Comparison of ENCODE assay signal across 1 cellular context in genomic region chr10:22712959-22713852, GRCh38.
TF ChIP-seq lines count a peak whose summit lies in the region.

No MANE protein-coding gene starts in this region.

TF ChIP-seq in HEK293, 187 proteins besides CTCF, POLR2A, EP300 and RAD21 (continued from another document and continues in another):
- no peak for TF ChIP-seq ZNF518A (tag by site-specific recombination; conservative IDR thresholded peaks at IDR 0.05; ENCODE audit: low read depth)
- TF ChIP-seq REPIN1 (tag by site-specific recombination; IDR thresholded peaks at IDR 0.05; ENCODE audit: low read depth) = no peak
- no peak for TF ChIP-seq ZNF184 (tag by site-specific recombination; IDR thresholded peaks at IDR 0.05)
- no peak for TF ChIP-seq ZBTB49 (tag by site-specific recombination; IDR thresholded peaks at IDR 0.05; ENCODE audit: low read depth)
- peak; percentile 23; the same call in 1 of the 2 replicates for TF ChIP-seq ZBTB44 (tag by site-specific recombination; IDR thresholded peaks at IDR 0.05)
- TF ChIP-seq ZNF48 (tag by site-specific recombination; IDR thresholded peaks at IDR 0.05) = no peak
- TF ChIP-seq RBAK (tag by site-specific recombination; IDR thresholded peaks at IDR 0.05) = no peak
- TF ChIP-seq ZNF169 (tag by site-specific recombination; IDR thresholded peaks at IDR 0.05) = no peak
- 0 out of 2 replicates have a peak, but pooled peaks have one; percentile 14 for TF ChIP-seq YY2 (tag by site-specific recombination; IDR thresholded peaks at IDR 0.05)
- peak; percentile 91 for TF ChIP-seq GLIS2 (tag by site-specific recombination; IDR thresholded peaks at IDR 0.05)
- TF ChIP-seq ZNF324 (tag by site-specific recombination; IDR thresholded peaks at IDR 0.05) = no peak
- no peak for TF ChIP-seq ZNF157 (tag by site-specific recombination; IDR thresholded peaks at IDR 0.05)
- TF ChIP-seq AEBP2 (tag by site-specific recombination; IDR thresholded peaks at IDR 0.05; ENCODE audit: borderline replicate concordance) = no peak
- TF ChIP-seq ZBTB10 (tag by site-specific recombination; IDR thresholded peaks at IDR 0.05) = no peak
- TF ChIP-seq ZNF433 (tag by site-specific recombination; IDR thresholded peaks at IDR 0.05; ENCODE audit: low read depth) = no peak
- no peak for TF ChIP-seq KLF16 (tag by site-specific recombination; IDR thresholded peaks at IDR 0.05)
- peak; percentile 29; the same call in 1 of the 2 replicates for TF ChIP-seq ZNF629 (tag by site-specific recombination; IDR thresholded peaks at IDR 0.05)
- TF ChIP-seq ZNF404 (tag by site-specific recombination; IDR thresholded peaks at IDR 0.05) = no peak
- no peak for TF ChIP-seq ZNF366 (tag by site-specific recombination; conservative IDR thresholded peaks at IDR 0.05)
- TF ChIP-seq ZNF514 (tag by site-specific recombination; IDR thresholded peaks at IDR 0.05) = no peak
- no peak for TF ChIP-seq BCL11A (tag by site-specific recombination; IDR thresholded peaks at IDR 0.05; ENCODE audit: low read depth)
- TF ChIP-seq ZNF621 (tag by site-specific recombination; IDR thresholded peaks at IDR 0.05) = no peak
- TF ChIP-seq ZNF175 (tag by site-specific recombination; IDR thresholded peaks at IDR 0.05) = no peak
- no peak for TF ChIP-seq ZNF266 (tag by site-specific recombination; IDR thresholded peaks at IDR 0.05; ENCODE audit: low read depth)
- TF ChIP-seq ZNF658 (tag by site-specific recombination; IDR thresholded peaks at IDR 0.05) = no peak
- no peak for TF ChIP-seq ELK4 (IDR thresholded peaks at IDR 0.05; ENCODE audit: borderline replicate concordance, low read depth, low read length)
- no peak for TF ChIP-seq ZNF623 (tag by site-specific recombination; IDR thresholded peaks at IDR 0.05)
- peak; percentile 70; the same call in 1 of the 2 replicates for TF ChIP-seq WT1 (tag by site-specific recombination; IDR thresholded peaks at IDR 0.05)
- TF ChIP-seq ZNF670 (tag by site-specific recombination; IDR thresholded peaks at IDR 0.05; ENCODE audit: low read depth) = no peak
- no peak for TF ChIP-seq ZNF777 (tag by site-specific recombination; IDR thresholded peaks at IDR 0.05; ENCODE audit: borderline replicate concordance)
- 0 out of 2 replicates have a peak, but pooled peaks have one; percentile 32 for TF ChIP-seq SP7 (tag by site-specific recombination; IDR thresholded peaks at IDR 0.05)
- TF ChIP-seq ZSCAN30 (tag by site-specific recombination; IDR thresholded peaks at IDR 0.05) = no peak; the same call in 1 of the 2 replicates
- no peak for TF ChIP-seq ZNF148 (tag by site-specific recombination; IDR thresholded peaks at IDR 0.05; ENCODE audit: borderline replicate concordance)
- no peak for TF ChIP-seq TCF7L2 (IDR thresholded peaks at IDR 0.05; ENCODE audit: borderline replicate concordance, low read depth, low read length)
- TF ChIP-seq ZNF341 (tag by site-specific recombination; IDR thresholded peaks at IDR 0.05; ENCODE audit: low read depth) = peak; percentile 88
- TF ChIP-seq OVOL3 (tag by site-specific recombination; IDR thresholded peaks at IDR 0.05) = no peak
- TF ChIP-seq PRDM4 (tag by site-specific recombination; IDR thresholded peaks at IDR 0.05) = no peak
- TF ChIP-seq ZNF843 (tag by site-specific recombination; IDR thresholded peaks at IDR 0.05) = peak; percentile 59; the same call in 1 of the 2 replicates
- no peak for TF ChIP-seq ZNF639 (tag by site-specific recombination; IDR thresholded peaks at IDR 0.05)
- TF ChIP-seq ZNF830 (tag by site-specific recombination; IDR thresholded peaks at IDR 0.05; ENCODE audit: low read depth) = no peak
- no peak for TF ChIP-seq ZNF571 (tag by site-specific recombination; IDR thresholded peaks at IDR 0.05)
